In genomic region chr20:44336725-44337380, GRCh38 we compare ENCODE assay signal across 3 cellular contexts.
TF ChIP-seq lines count a peak whose summit lies in the region.

Gene R3HDML, plus strand, starts transcription at chr20:44337043. Its CDS starts 115 bp downstream, at chr20:44337158.

TF ChIP-seq in GM23338, 12 proteins besides CTCF, POLR2A, EP300 and RAD21:
- TF ChIP-seq ETS1 (IDR thresholded peaks at IDR 0.05) (no peak), REST (IDR thresholded peaks at IDR 0.05; ENCODE audit: unreplicated experiment) (no peak), ZNF331 (CRISPR knock-in tag; IDR thresholded peaks at IDR 0.05; ENCODE audit: low read depth) (no peak), JUNB (IDR thresholded peaks at IDR 0.05; ENCODE audit: unreplicated experiment) (no peak), EZH2 (IDR thresholded peaks at IDR 0.05; ENCODE audit: low read depth, unreplicated experiment) (no peak), ZNF114 (CRISPR knock-in tag; IDR thresholded peaks at IDR 0.05) (no peak), EZH2phosphoT487 (IDR thresholded peaks at IDR 0.05; ENCODE audit: unreplicated experiment) (no peak), POLR2AphosphoS5 (IDR thresholded peaks at IDR 0.05; ENCODE audit: low read depth) (no peak), NANOG (IDR thresholded peaks at IDR 0.05; ENCODE audit: borderline replicate concordance) (no peak)

TF ChIP-seq in WTC11, 78 proteins besides CTCF, POLR2A, EP300 and RAD21:
- TF ChIP-seq ZNF219 (CRISPR knock-in tag; IDR thresholded peaks at IDR 0.05; ENCODE audit: borderline replicate concordance) (0 out of 2 replicates have a peak, but pooled peaks have one; percentile 24), MLX (CRISPR knock-in tag; IDR thresholded peaks at IDR 0.05) (no peak)
TF ChIP-seq in WTC11: peak in this region for 1.

TF ChIP-seq in HepG2, 621 proteins besides CTCF, POLR2A, EP300 and RAD21 (continues in another document):
- 0 out of 2 replicates have a peak, but pooled peaks have one; percentile 36 for TF ChIP-seq ZNF563 (CRISPR knock-in tag; IDR thresholded peaks at IDR 0.05)
- no peak for TF ChIP-seq MEIS1 (CRISPR knock-in tag; IDR thresholded peaks at IDR 0.05; ENCODE audit: borderline replicate concordance)
- TF ChIP-seq CENPT (CRISPR knock-in tag; IDR thresholded peaks at IDR 0.05; ENCODE audit: low read depth) = 0 out of 2 replicates have a peak, but pooled peaks have one; percentile 73
- no peak for TF ChIP-seq ZHX1 (CRISPR knock-in tag; IDR thresholded peaks at IDR 0.05; ENCODE audit: low read depth)
- TF ChIP-seq ZFP62 (CRISPR knock-in tag; IDR thresholded peaks at IDR 0.05) = no peak
- TF ChIP-seq DZIP1 (CRISPR knock-in tag; IDR thresholded peaks at IDR 0.05) = no peak
- TF ChIP-seq ZFP36 (IDR thresholded peaks at IDR 0.05; ENCODE audit: borderline replicate concordance, low read depth, low read length, partially characterized antibody) = peak; percentile 68
- TF ChIP-seq PCBP1 (IDR thresholded peaks at IDR 0.05; ENCODE audit: borderline replicate concordance, low read depth, low read length) = 0 out of 2 replicates have a peak, but pooled peaks have one; percentile 49
- peak; percentile 56; the same call in 1 of the 2 replicates for TF ChIP-seq ZNF768 (CRISPR knock-in tag; IDR thresholded peaks at IDR 0.05)
- no peak for TF ChIP-seq HIVEP1 (CRISPR knock-in tag; IDR thresholded peaks at IDR 0.05)
- no peak for TF ChIP-seq ATF6 (CRISPR knock-in tag; conservative IDR thresholded peaks at IDR 0.05)
- 0 out of 2 replicates have a peak, but pooled peaks have one; percentile 53 for TF ChIP-seq HNRNPL (IDR thresholded peaks at IDR 0.05; ENCODE audit: low read depth, low read length)
- TF ChIP-seq ZNF883 (CRISPR knock-in tag; IDR thresholded peaks at IDR 0.05; ENCODE audit: not compliant biosample characterization) = peak; percentile 34
- no peak for TF ChIP-seq ZFP41 (CRISPR knock-in tag; IDR thresholded peaks at IDR 0.05; ENCODE audit: borderline replicate concordance)
- no peak for TF ChIP-seq ZBTB34 (CRISPR knock-in tag; IDR thresholded peaks at IDR 0.05)
- no peak for TF ChIP-seq ZSCAN22 (CRISPR knock-in tag; IDR thresholded peaks at IDR 0.05)
- peak; percentile 20 for TF ChIP-seq SKI (IDR thresholded peaks at IDR 0.05; ENCODE audit: partially characterized antibody)
- no peak for TF ChIP-seq ELK4 (CRISPR knock-in tag; IDR thresholded peaks at IDR 0.05; ENCODE audit: borderline replicate concordance)
- peak; percentile 23; the same call in 1 of the 2 replicates for TF ChIP-seq CEBPB (IDR thresholded peaks at IDR 0.05; ENCODE audit: borderline replicate concordance, low read depth, low read length)
- no peak for TF ChIP-seq ZNF646 (CRISPR knock-in tag; IDR thresholded peaks at IDR 0.05)
- peak; percentile 88 for TF ChIP-seq ZNF691 (CRISPR knock-in tag; IDR thresholded peaks at IDR 0.05; ENCODE audit: borderline replicate concordance, low read depth)
- no peak for TF ChIP-seq ZNF512 (CRISPR knock-in tag; IDR thresholded peaks at IDR 0.05)
- TF ChIP-seq ZNF367 (CRISPR knock-in tag; IDR thresholded peaks at IDR 0.05; ENCODE audit: borderline replicate concordance) = no peak
- no peak for TF ChIP-seq FOXK1 (CRISPR knock-in tag; IDR thresholded peaks at IDR 0.05; ENCODE audit: borderline replicate concordance, low read depth)
- TF ChIP-seq ZGPAT (CRISPR knock-in tag; IDR thresholded peaks at IDR 0.05) = no peak
- no peak for TF ChIP-seq ZNF556 (CRISPR knock-in tag; IDR thresholded peaks at IDR 0.05; ENCODE audit: borderline replicate concordance)
- peak; percentile 25; the same call in 1 of the 2 replicates for TF ChIP-seq HES4 (CRISPR knock-in tag; IDR thresholded peaks at IDR 0.05; ENCODE audit: borderline replicate concordance)
- TF ChIP-seq ZSCAN25 (CRISPR knock-in tag; IDR thresholded peaks at IDR 0.05) = no peak
- no peak for TF ChIP-seq ZNF446 (CRISPR knock-in tag; IDR thresholded peaks at IDR 0.05)
